Comparison of ENCODE assay signal across 8 cellular contexts in the genomic region with DNA sequence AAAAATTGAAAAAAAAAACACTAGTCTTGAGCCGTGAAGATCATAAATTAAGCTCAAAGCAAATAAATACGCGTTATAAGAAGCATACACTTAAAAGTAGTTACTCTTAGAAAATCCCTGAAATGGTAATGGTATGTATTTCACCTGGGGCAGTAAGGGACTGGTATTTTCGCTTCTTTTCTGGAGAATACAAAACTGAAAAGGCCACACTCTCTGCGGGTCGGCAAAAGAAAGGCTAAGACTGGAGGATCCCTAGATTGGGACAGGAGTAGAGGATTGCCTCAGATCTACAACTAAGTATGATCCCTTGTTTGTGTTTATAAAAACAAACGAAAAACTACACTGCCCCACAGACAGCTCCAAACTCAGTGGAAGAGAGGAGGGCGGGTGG. TPM values are rescaled to one million over a fixed set of nuclear protein-coding genes. Genes with fewer than 3 reads are reported as not detected.
DNase-seq lines count a peak whose midpoint lies in the region; ATAC-seq and TF ChIP-seq lines count a peak whose summit lies in the region.

No MANE protein-coding gene starts in this region.

- peaks cover 65% of the 10 kb centered on the region for H3K79me2 ChIP-seq in SU-DHL-6 (ENCODE audit: insufficient read depth, low read length)

- peak overlapping the region; percentile 73 for H3K9ac ChIP-seq in SU-DHL-6 (ENCODE audit: low read length)

- peaks cover 17% of the 10 kb centered on the region; the same call in 1 of the 2 replicates for H3F3A ChIP-seq in SU-DHL-6 (ENCODE audit: insufficient read depth)

- H3K27me3 ChIP-seq in SU-DHL-6 (ENCODE audit: low read length) (no peaks in the 10 kb centered on the region), gastroesophageal sphincter (no peaks in the 10 kb centered on the region)

- H3K9me3 ChIP-seq in SU-DHL-6 (ENCODE audit: insufficient read depth, low read length) (no peaks in the 10 kb centered on the region), gastroesophageal sphincter (no peaks in the 10 kb centered on the region)

- no peak for TF ChIP-seq EP300 in gastroesophageal sphincter (IDR thresholded peaks at IDR 0.05)

- H3K9me2 ChIP-seq in SU-DHL-6 (replicated peaks; ENCODE audit: insufficient read depth, low read length): no peaks in the 10 kb centered on the region

- 2% methylated on average over 7 to 8 of the region's 8 CpGs for WGBS in gastroesophageal sphincter (ENCODE audit: low coverage in 1 of 2), 2 donors

- ATAC-seq in GM21717 (IDR thresholded peaks at IDR 0.05; ENCODE audit: unreplicated experiment) (peak; percentile 14), gastroesophageal sphincter (no peak), HG03280 (IDR thresholded peaks at IDR 0.05; ENCODE audit: unreplicated experiment) (no peak)

- H3K4me3 ChIP-seq in SU-DHL-6 (ENCODE audit: insufficient read depth, low read length, poor library complexity, severe bottlenecking) (peak overlapping the region; percentile 85), gastroesophageal sphincter (peak overlapping the region; percentile 86 to 94), skeletal muscle cell (ENCODE audit: low read depth, low read length) (peak overlapping the region; percentile 96)

- no peak for TF ChIP-seq POLR2A in gastroesophageal sphincter (IDR thresholded peaks at IDR 0.05)

- no peaks in the 10 kb centered on the region for H4K20me1 ChIP-seq in SU-DHL-6 (ENCODE audit: low read depth, low read length)

- peak overlapping the region; percentile 42 for H2AFZ ChIP-seq in SU-DHL-6 (ENCODE audit: low read depth, low read length, severe bottlenecking)

- H3K36me3 ChIP-seq in SU-DHL-6 (ENCODE audit: low read length) (no peaks in the 10 kb centered on the region), gastroesophageal sphincter (peaks cover 0 to 10% of the 10 kb centered on the region in 2 donors)

- peak overlapping the region; percentile 97 for H3K4me2 ChIP-seq in SU-DHL-6 (ENCODE audit: low read depth, low read length, poor library complexity, severe bottlenecking)

- H3K4me1 ChIP-seq in gastroesophageal sphincter: peaks cover 0 to 56% (median 4%) of the 10 kb centered on the region in 3 donors

- TF ChIP-seq CTCF in SU-DHL-6 (IDR thresholded peaks at IDR 0.05; ENCODE audit: insufficient read depth, low read length, poor library complexity, severe bottlenecking) (no peak), gastroesophageal sphincter (IDR thresholded peaks at IDR 0.05) (no peak)

- DNase-seq in skeletal muscle cell (ENCODE audit: low read depth) (no peak), iPS-NIHi11 (ENCODE audit: low spot score) (no peak), NK-92 (lab: John Stamatoyannopoulos, UW; ENCODE audit: unreplicated experiment) (no peak)
- DNase-seq in stimulated activated CD4-positive, alpha-beta T cell treated with anti-CD3 and anti-CD28 coated beads, Interleukin-15, amount 100 ng/mL, for 24 hours: no peak

- H3K27ac ChIP-seq in SU-DHL-6 (ENCODE audit: low read depth, low read length) (peak overlapping the region; percentile 55), gastroesophageal sphincter (peak overlapping the region; percentile 91 to 95 (median 92))

RNA-seq across cellular contexts. Expression of gene TSG101, which starts 0.6 kb away (rescaled TPM):
- 10 to 100 TPM; 60.1 to 72.8 (median 66.5) TPM for total RNA-seq in gastroesophageal sphincter
